1 cellular context compared by ENCODE assay signal in genomic region chr2:196586511-196586991, GRCh38.
TF ChIP-seq lines count a peak whose summit lies in the region.

No MANE protein-coding gene starts in this region.

TF ChIP-seq in IMR-90, 13 proteins besides CTCF, POLR2A, EP300 and RAD21:
- TF ChIP-seq MAFK (IDR thresholded peaks at IDR 0.05; ENCODE audit: low read depth, low read length): no peak
- no peak for TF ChIP-seq RFX5 (IDR thresholded peaks at IDR 0.05; ENCODE audit: low read depth, low read length)
- no peak for TF ChIP-seq ELK1 (IDR thresholded peaks at IDR 0.05; ENCODE audit: borderline replicate concordance, low read depth, low read length)
- TF ChIP-seq SMC3 (IDR thresholded peaks at IDR 0.05; ENCODE audit: low read depth, low read length): no peak
- TF ChIP-seq CEBPB (IDR thresholded peaks at IDR 0.05; ENCODE audit: low read depth, low read length): no peak
- TF ChIP-seq BHLHE40 (IDR thresholded peaks at IDR 0.05; ENCODE audit: low read depth, low read length): no peak
- no peak for TF ChIP-seq CHD1 (IDR thresholded peaks at IDR 0.05; ENCODE audit: low read depth, low read length)
- no peak for TF ChIP-seq MXI1 (IDR thresholded peaks at IDR 0.05; ENCODE audit: borderline replicate concordance, low read depth, low read length)
- no peak for TF ChIP-seq USF2 (IDR thresholded peaks at IDR 0.05; ENCODE audit: low read depth, low read length)
- no peak for TF ChIP-seq RCOR1 (IDR thresholded peaks at IDR 0.05; ENCODE audit: insufficient replicate concordance, low read length)
- TF ChIP-seq FOS (IDR thresholded peaks at IDR 0.05; ENCODE audit: low read depth, low read length): no peak
- TF ChIP-seq NFE2L2 (IDR thresholded peaks at IDR 0.05; ENCODE audit: low read depth, low read length): no peak
- no peak for TF ChIP-seq MAZ (IDR thresholded peaks at IDR 0.05; ENCODE audit: borderline replicate concordance, low read depth, low read length)
